Comparison of ENCODE assay signal across 9 cellular contexts in the genomic region with DNA sequence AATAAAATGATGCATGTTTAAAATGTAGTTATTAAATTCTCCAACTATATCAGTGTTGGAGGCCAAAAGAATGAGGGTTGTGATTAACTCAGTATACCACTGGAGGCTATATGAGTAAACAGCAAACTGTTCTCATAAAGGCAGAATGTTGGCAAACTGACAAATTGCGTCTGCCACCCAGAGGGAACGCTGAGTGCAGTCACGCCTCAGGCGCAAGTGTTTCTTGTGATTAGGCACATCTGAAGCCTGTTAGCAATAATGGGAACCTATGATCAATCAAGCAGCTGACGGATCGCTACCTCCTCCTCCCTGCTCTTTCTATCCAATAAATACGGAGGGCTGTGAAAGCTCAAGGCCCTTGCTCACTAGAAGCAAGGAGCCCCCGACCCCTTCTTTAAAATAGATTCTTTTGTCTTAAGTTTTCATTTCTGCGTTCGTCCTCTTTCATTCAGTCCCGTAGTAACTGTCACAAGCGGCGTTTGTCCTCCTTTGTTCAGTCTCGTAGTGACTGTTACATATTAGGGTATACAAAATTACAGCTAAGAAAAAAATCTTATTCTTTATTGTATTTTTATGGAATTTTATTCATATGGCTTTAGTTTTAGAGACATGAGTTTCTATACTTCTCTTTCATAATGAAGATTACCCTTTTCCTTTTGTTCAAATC. TPM values are rescaled to one million over a fixed set of nuclear protein-coding genes. Genes with fewer than 3 reads are reported as not detected.
DNase-seq lines count a peak whose midpoint lies in the region; ATAC-seq and TF ChIP-seq lines count a peak whose summit lies in the region.
"Had no signal": no experiment of that assay in that cellular context is flagged by ENCODE, and none has a peak within 500 bp of the region (broad histone marks: within the 10 kb centered on the region; RNA-seq: fewer than 3 reads in every experiment).

No MANE protein-coding gene starts in this region.

- H3K4me3 ChIP-seq in Caco-2 (ENCODE audit: low read depth, low read length) (no peak overlapping the region), mucosa of stomach (ENCODE audit: low read length) (no peak overlapping the region)
- H3K4me3 ChIP-seq: skin epidermis had no signal

- ATAC-seq in stimulated activated naive B cell treated with anti-CD40 and anti-IgM and Interleukin-4, amounts not matched to agents 10 μg/mL and 1 μg/mL and 100 μg/mL, for 72 hours (replicated peaks) = no peak
- no peak for ATAC-seq in GM18505 (IDR thresholded peaks at IDR 0.05; ENCODE audit: unreplicated experiment)
- no peak for ATAC-seq in HG03520 (IDR thresholded peaks at IDR 0.05; ENCODE audit: unreplicated experiment)

- POLR2A ChIA-PET in Caco-2 (lab: Charles Lee) = no interaction called here

- H3K4me1 Mint-ChIP-seq in Caco-2 (ENCODE audit: low read depth, unreplicated experiment) = peaks cover 26% of the 10 kb centered on the region
- H3K4me1 Mint-ChIP-seq in stimulated activated naive B cell treated with anti-CD40 and anti-IgM and Interleukin-4, amounts not matched to agents 10 μg/mL and 1 μg/mL and 100 μg/mL, for 72 hours = no peaks in the 10 kb centered on the region

- H3K4me1 ChIP-seq in Caco-2 (peaks cover 18% of the 10 kb centered on the region), mucosa of stomach (ENCODE audit: control insufficient read depth, insufficient read depth, low read length) (peaks cover 24% of the 10 kb centered on the region)

- no TSS peak for BruUV-seq in Caco-2 (replicated peaks; lab: Mats Ljungman, UMichigan)

- H3K27me3 ChIP-seq in Caco-2 (replicated peaks; ENCODE audit: control insufficient read depth, insufficient read depth, low read length) (no peaks in the 10 kb centered on the region), mucosa of stomach (ENCODE audit: control insufficient read depth, insufficient read depth, low read length) (no peaks in the 10 kb centered on the region)

- H3K9me3 ChIP-seq in Caco-2 (peaks cover 10% of the 10 kb centered on the region; the same call in 1 of the 2 replicates), mucosa of stomach (ENCODE audit: control insufficient read depth, low read length) (no peaks in the 10 kb centered on the region)

- no peak for DNase-seq in Caco-2
- peak; percentile 14 for DNase-seq in NCI-H1694 treated with DMSO at 0.1 percent for 48 hours (lab: John Stamatoyannopoulos, UW)
- peak; percentile 58 for DNase-seq in cerebellar cortex (ENCODE audit: low spot score)
- DNase-seq in stimulated activated naive B cell treated with anti-CD40 and anti-IgM and Interleukin-4, amounts not matched to agents 10 μg/mL and 1 μg/mL and 100 μg/mL, for 72 hours = no peak
- DNase-seq in GOT3 (lab: John Stamatoyannopoulos, UW) = no peak

- TF ChIP-seq CTCF in Caco-2 (IDR thresholded peaks at IDR 0.05; ENCODE audit: insufficient read depth in 1 of 2, low read depth in 1 of 2, low read length in 1 of 2, severe bottlenecking in 1 of 2, unreplicated experiment in 1 of 2) = no peak

- peak overlapping the region; percentile 83 for H3K27ac Mint-ChIP-seq in Caco-2 (ENCODE audit: unreplicated experiment)
- H3K27ac Mint-ChIP-seq in stimulated activated naive B cell treated with anti-CD40 and anti-IgM and Interleukin-4, amounts not matched to agents 10 μg/mL and 1 μg/mL and 100 μg/mL, for 72 hours = no peak overlapping the region

- peak overlapping the region; percentile 54 for H3K9ac ChIP-seq in mucosa of stomach (ENCODE audit: low read length)

- H3K4me3 Mint-ChIP-seq in Caco-2 (ENCODE audit: unreplicated experiment) = no peak overlapping the region
- no peak overlapping the region for H3K4me3 Mint-ChIP-seq in stimulated activated naive B cell treated with anti-CD40 and anti-IgM and Interleukin-4, amounts not matched to agents 10 μg/mL and 1 μg/mL and 100 μg/mL, for 72 hours

- intact Hi-C loops in Caco-2 (cut with micrococcal nuclease; ENCODE audit: unreplicated experiment) = no loop called here

- peaks cover 8% of the 10 kb centered on the region for H3K9me3 Mint-ChIP-seq in Caco-2 (ENCODE audit: unreplicated experiment)
- peaks cover 0 to 4% of the 10 kb centered on the region in 2 donors for H3K9me3 Mint-ChIP-seq in stimulated activated naive B cell treated with anti-CD40 and anti-IgM and Interleukin-4, amounts not matched to agents 10 μg/mL and 1 μg/mL and 100 μg/mL, for 72 hours

- no peaks in the 10 kb centered on the region for H3K36me3 ChIP-seq in Caco-2 (ENCODE audit: control insufficient read depth, insufficient read depth, low read length)
- no peaks in the 10 kb centered on the region for H3K36me3 ChIP-seq in mucosa of stomach (ENCODE audit: control insufficient read depth, insufficient read depth, low read length)

- CTCF ChIA-PET in Caco-2 (lab: Charles Lee) = no interaction called here

- no peak for TF ChIP-seq POLR2A in GM18505 (IDR thresholded peaks at IDR 0.05; ENCODE audit: borderline replicate concordance, extremely low read depth, insufficient read depth, insufficient read length)

- H3K27me3 Mint-ChIP-seq in Caco-2 (ENCODE audit: insufficient read depth, unreplicated experiment) = no peaks in the 10 kb centered on the region
- H3K27me3 Mint-ChIP-seq in stimulated activated naive B cell treated with anti-CD40 and anti-IgM and Interleukin-4, amounts not matched to agents 10 μg/mL and 1 μg/mL and 100 μg/mL, for 72 hours = no peaks in the 10 kb centered on the region

- H3K36me3 Mint-ChIP-seq in Caco-2 (ENCODE audit: insufficient read depth, unreplicated experiment) = no peaks in the 10 kb centered on the region
- peaks cover 0 to 2% of the 10 kb centered on the region in 2 donors for H3K36me3 Mint-ChIP-seq in stimulated activated naive B cell treated with anti-CD40 and anti-IgM and Interleukin-4, amounts not matched to agents 10 μg/mL and 1 μg/mL and 100 μg/mL, for 72 hours

RNA-seq across cellular contexts. Expression of a gene that starts 16.3 kb away (rescaled TPM):
- 59.9 and 61.5 TPM in 2 replicates for total RNA-seq in Caco-2 (2022)

Comparison
In these comparisons a context has a peak if more than half of its experiments do, and no peak if none do; other contexts are left out.
1. DNase-seq: peak in NCI-H1694 treated with DMSO at 0.1 percent for 48 hours (single experiment) and cerebellar cortex (single experiment); none in Caco-2 (0 of 2), stimulated activated naive B cell treated with anti-CD40 and anti-IgM and Interleukin-4, amounts not matched to agents 10 μg/mL and 1 μg/mL and 100 μg/mL, for 72 hours (single experiment) and GOT3 (single experiment).